Comparison of ENCODE assay signal across 15 cellular contexts in genomic region chr10:30443049-30443448, GRCh38. TPM values are rescaled to one million over a fixed set of nuclear protein-coding genes. Genes with fewer than 3 reads are reported as not detected.
DNase-seq lines count a peak whose midpoint lies in the region; ATAC-seq and TF ChIP-seq lines count a peak whose summit lies in the region.
"Had no signal": no experiment of that assay in that cellular context is flagged by ENCODE, and none has a peak within 500 bp of the region (broad histone marks: within the 10 kb centered on the region; RNA-seq: fewer than 3 reads in every experiment).

No MANE protein-coding gene starts in this region.

- no peaks in the 10 kb centered on the region for H3K27me3 ChIP-seq in adipocyte (replicated peaks; ENCODE audit: control insufficient read depth, insufficient read depth, low read length)
- no peaks in the 10 kb centered on the region for H3K27me3 ChIP-seq in esophagus muscularis mucosa
- H3K27me3 ChIP-seq in uterus, result no peaks in the 10 kb centered on the region
- H3K27me3 ChIP-seq: BLaER1 treated with 17β-estradiol and CSF1 and Interleukin-3, amounts not matched to agents 10 nM and 100 nM had no signal

- peak overlapping the region; percentile 81 to 90 for H3K27ac Mint-ChIP-seq in natural killer cell treated with Interleukin-12 subunit alpha and Interleukin-12 subunit beta and Interleukin-15 and Interleukin-18, amount 100 ng/mL, for 72 hours

- H3K4me1 ChIP-seq in adipocyte (ENCODE audit: control insufficient read depth, insufficient read depth, low read length) (peaks cover 68% of the 10 kb centered on the region), esophagus muscularis mucosa (peaks cover 74 to 91% (median 87%) of the 10 kb centered on the region in 4 donors), uterus (peaks cover 7 to 9% of the 10 kb centered on the region in 2 donors)

- WGBS in esophagus muscularis mucosa, result 89% methylated on average over 3 of the region's 3 CpGs

- no peak overlapping the region for H3K4me3 ChIP-seq in adipocyte (ENCODE audit: low read length)
- no peak overlapping the region for H3K4me3 ChIP-seq in esophagus muscularis mucosa
- H3K4me3 ChIP-seq in uterus, result no peak overlapping the region
- H3K4me3 ChIP-seq: BLaER1 treated with 17β-estradiol and CSF1 and Interleukin-3, amounts not matched to agents 10 nM and 100 nM had no signal

- H3K9ac ChIP-seq in adipocyte (ENCODE audit: low read length), result peak overlapping the region; percentile 1

- peaks cover 63% of the 10 kb centered on the region for H3K36me3 Mint-ChIP-seq in natural killer cell treated with Interleukin-12 subunit alpha and Interleukin-12 subunit beta and Interleukin-15 and Interleukin-18, amount 100 ng/mL, for 72 hours

- H3K27me3 Mint-ChIP-seq in natural killer cell treated with Interleukin-12 subunit alpha and Interleukin-12 subunit beta and Interleukin-15 and Interleukin-18, amount 100 ng/mL, for 72 hours, result no peaks in the 10 kb centered on the region

- H3K27ac ChIP-seq in esophagus muscularis mucosa (replicated peaks in 1 of 4) (peak overlapping the region; percentile 36 to 100 (median 61)), uterus (peak overlapping the region; percentile 4 to 35)
- H3K27ac ChIP-seq: BLaER1 treated with 17β-estradiol and CSF1 and Interleukin-3, amounts not matched to agents 10 nM and 100 nM had no signal

- DNase-seq in adipocyte (ENCODE audit: low read depth) (no peak), esophagus muscularis mucosa (ENCODE audit: extremely low spot score) (no peak), uterus (no peak), left lobe of liver (ENCODE audit: low spot score) (no peak), NCI-H82 treated with DMSO at 0.1 percent for 48 hours (lab: John Stamatoyannopoulos, UW; ENCODE audit: unreplicated experiment) (no peak), DMS 273 treated with DMSO at 0.1 percent for 48 hours (lab: John Stamatoyannopoulos, UW) (no peak)
- no peak for DNase-seq in natural killer cell treated with Interleukin-12 subunit alpha and Interleukin-12 subunit beta and Interleukin-15 and Interleukin-18, amount 100 ng/mL, for 72 hours (ENCODE audit: low spot score)
- DNase-seq: DMS153, EL, KG1, NCI-H1092, NCI-H345, NCI-H526 treated with DMSO at 0.1 percent for 48 hours, PC-3 had no signal

- no peak for ATAC-seq in natural killer cell treated with Interleukin-12 subunit alpha and Interleukin-12 subunit beta and Interleukin-15 and Interleukin-18, amount 100 ng/mL, for 72 hours
- no peak for ATAC-seq in left lobe of liver
- ATAC-seq: PC-3 had no signal

- H3K9me3 ChIP-seq in adipocyte (ENCODE audit: control insufficient read depth, low read length), result no peaks in the 10 kb centered on the region
- no peaks in the 10 kb centered on the region for H3K9me3 ChIP-seq in esophagus muscularis mucosa
- H3K9me3 ChIP-seq in uterus, result no peaks in the 10 kb centered on the region
- H3K9me3 ChIP-seq: BLaER1 treated with 17β-estradiol and CSF1 and Interleukin-3, amounts not matched to agents 10 nM and 100 nM had no signal

- peaks cover 73 to 83% of the 10 kb centered on the region in 2 donors for H3K4me1 Mint-ChIP-seq in natural killer cell treated with Interleukin-12 subunit alpha and Interleukin-12 subunit beta and Interleukin-15 and Interleukin-18, amount 100 ng/mL, for 72 hours (ENCODE audit: low read depth in 2 of 2)

- intact Hi-C loops in esophagus muscularis mucosa (cut with DNase I), result no loop called here
- intact Hi-C loops in uterus (cut with DNase I; ENCODE audit: low total_unique reads), result no loop called here

- TF ChIP-seq CTCF in esophagus muscularis mucosa (IDR thresholded peaks at IDR 0.05), result no peak
- TF ChIP-seq CTCF in uterus (IDR thresholded peaks at IDR 0.05), result no peak

- TF ChIP-seq EP300 in esophagus muscularis mucosa (IDR thresholded peaks at IDR 0.05), result no peak

- H3K36me3 ChIP-seq in adipocyte (ENCODE audit: control insufficient read depth, insufficient read depth, low read length, severe bottlenecking) (peaks cover 66% of the 10 kb centered on the region), esophagus muscularis mucosa (peaks cover 12 to 73% (median 39%) of the 10 kb centered on the region in 4 donors), uterus (no peaks in the 10 kb centered on the region)

- H3K9me3 Mint-ChIP-seq in natural killer cell treated with Interleukin-12 subunit alpha and Interleukin-12 subunit beta and Interleukin-15 and Interleukin-18, amount 100 ng/mL, for 72 hours, result no peaks in the 10 kb centered on the region

- TF ChIP-seq POLR2A in esophagus muscularis mucosa (IDR thresholded peaks at IDR 0.05; ENCODE audit: low read depth) (no peak), uterus (IDR thresholded peaks at IDR 0.05) (no peak)

- H3K4me3 Mint-ChIP-seq in natural killer cell treated with Interleukin-12 subunit alpha and Interleukin-12 subunit beta and Interleukin-15 and Interleukin-18, amount 100 ng/mL, for 72 hours, result peak overlapping the region; percentile 86

RNA-seq across cellular contexts. Expression of gene MAP3K8, which starts 9.1 kb away (rescaled TPM):
- total RNA-seq in esophagus muscularis mucosa (10 to 100 TPM; 18.7 to 74.2 (median 24.1) TPM), uterus (10 to 100 TPM; 13.3 to 63.0 (median 24.4) TPM), left lobe of liver (2.9 TPM)
- 100 to 1,000 TPM; 239 to 355 TPM for total RNA-seq in natural killer cell treated with Interleukin-12 subunit alpha and Interleukin-12 subunit beta and Interleukin-15 and Interleukin-18, amount 100 ng/mL, for 72 hours
